12 cellular contexts compared by ENCODE assay signal in genomic region chr17:55624789-55625433, GRCh38.
DNase-seq lines count a peak whose midpoint lies in the region; ATAC-seq and TF ChIP-seq lines count a peak whose summit lies in the region.
"Had no signal": no experiment of that assay in that cellular context is flagged by ENCODE, and none has a peak within 500 bp of the region (broad histone marks: within the 10 kb centered on the region; RNA-seq: fewer than 3 reads in every experiment).

No MANE protein-coding gene starts in this region.

- no peaks in the 10 kb centered on the region for H3K36me3 Mint-ChIP-seq in T-helper 1 cell treated with Interleukin-12 subunit alpha and Interleukin-12 subunit beta and Interleukin-4 antibody, amounts not matched to agents 30 μg/mL and 1 μg/mL, for 36 hours (ENCODE audit: low read depth)
- H3K36me3 Mint-ChIP-seq: CD8-positive, alpha-beta memory T cell; naive thymus-derived CD8-positive, alpha-beta T cell had no signal

- H3K27me3 ChIP-seq in GM06990 (replicated peaks; ENCODE audit: control insufficient read depth, insufficient read depth, low read length) (no peaks in the 10 kb centered on the region), ascending aorta (no peaks in the 10 kb centered on the region), tibial nerve (no peaks in the 10 kb centered on the region), psoas muscle (ENCODE audit: insufficient read depth in 3 of 3, low read length in 2 of 3) (no peaks in the 10 kb centered on the region)

- H3K27ac ChIP-seq in ascending aorta (no peak overlapping the region), tibial nerve (peak overlapping the region in 1 of 4 donors; percentile 36), psoas muscle (no peak overlapping the region)

- H3K4me3 Mint-ChIP-seq in T-helper 1 cell treated with Interleukin-12 subunit alpha and Interleukin-12 subunit beta and Interleukin-4 antibody, amounts not matched to agents 30 μg/mL and 1 μg/mL, for 36 hours = peak overlapping the region; percentile 41
- H3K4me3 Mint-ChIP-seq: naive thymus-derived CD8-positive, alpha-beta T cell had no signal

- H3K27ac Mint-ChIP-seq in T-helper 1 cell treated with Interleukin-12 subunit alpha and Interleukin-12 subunit beta and Interleukin-4 antibody, amounts not matched to agents 30 μg/mL and 1 μg/mL, for 36 hours = no peak overlapping the region
- H3K27ac Mint-ChIP-seq: CD8-positive, alpha-beta memory T cell; naive thymus-derived CD8-positive, alpha-beta T cell had no signal

- H3K36me3 ChIP-seq in GM06990 (ENCODE audit: control insufficient read depth, insufficient read depth, low read length) (no peaks in the 10 kb centered on the region), ascending aorta (no peaks in the 10 kb centered on the region), tibial nerve (no peaks in the 10 kb centered on the region), psoas muscle (ENCODE audit: insufficient read depth in 1 of 2, low read depth in 1 of 2) (no peaks in the 10 kb centered on the region)

- H3K4me3 ChIP-seq in GM06990 (replicated peaks; ENCODE audit: low read depth, low read length) = peak overlapping the region; percentile 32; the same call in 1 of the 2 replicates
- no peak overlapping the region for H3K4me3 ChIP-seq in ascending aorta
- no peak overlapping the region for H3K4me3 ChIP-seq in tibial nerve
- no peak overlapping the region for H3K4me3 ChIP-seq in psoas muscle

- TF ChIP-seq EP300 in tibial nerve (IDR thresholded peaks at IDR 0.05) = no peak

- DNase-seq in GM06990 (ENCODE audit: extremely low read depth, insufficient read length) (no peak), NCI-H1694 treated with DMSO at 0.1 percent for 48 hours (lab: John Stamatoyannopoulos, UW) (no peak), ascending aorta (ENCODE audit: low spot score in 2 of 2) (no peak), tibial nerve (ENCODE audit: low spot score in 2 of 2) (no peak), psoas muscle (no peak)
- DNase-seq: CD8-positive, alpha-beta memory T cell; naive thymus-derived CD8-positive, alpha-beta T cell; NCI-H82 had no signal

- peaks cover 28% of the 10 kb centered on the region for H3K27me3 Mint-ChIP-seq in T-helper 1 cell treated with Interleukin-12 subunit alpha and Interleukin-12 subunit beta and Interleukin-4 antibody, amounts not matched to agents 30 μg/mL and 1 μg/mL, for 36 hours (ENCODE audit: low read depth)

- peaks cover 9% of the 10 kb centered on the region for H3K4me1 Mint-ChIP-seq in T-helper 1 cell treated with Interleukin-12 subunit alpha and Interleukin-12 subunit beta and Interleukin-4 antibody, amounts not matched to agents 30 μg/mL and 1 μg/mL, for 36 hours (ENCODE audit: low read depth)

- H3K9me3 ChIP-seq in ascending aorta (no peaks in the 10 kb centered on the region), tibial nerve (no peaks in the 10 kb centered on the region), psoas muscle (no peaks in the 10 kb centered on the region)

- peak; percentile 48 for ATAC-seq in GM19328 (IDR thresholded peaks at IDR 0.05; ENCODE audit: unreplicated experiment)
- ATAC-seq in HG02884 (IDR thresholded peaks at IDR 0.05; ENCODE audit: unreplicated experiment) = peak; percentile 74
- ATAC-seq in psoas muscle = no peak
- ATAC-seq: naive thymus-derived CD8-positive, alpha-beta T cell; SK-N-SH treated with all-trans-retinoic acid at 6 μM for 48 hours had no signal

- H3K9me3 Mint-ChIP-seq in T-helper 1 cell treated with Interleukin-12 subunit alpha and Interleukin-12 subunit beta and Interleukin-4 antibody, amounts not matched to agents 30 μg/mL and 1 μg/mL, for 36 hours = no peaks in the 10 kb centered on the region

- 76 to 79% methylated on average over 3 of the region's 3 CpGs for WGBS in tibial nerve, 2 donors
- 76 to 82% (median 82%) methylated on average over 3 of the region's 3 CpGs for WGBS in psoas muscle, 3 donors

- H3K4me1 ChIP-seq in ascending aorta (no peaks in the 10 kb centered on the region), tibial nerve (no peaks in the 10 kb centered on the region), psoas muscle (no peaks in the 10 kb centered on the region)

- no peak for TF ChIP-seq CTCF in GM06990 (IDR thresholded peaks at IDR 0.05; ENCODE audit: insufficient read depth, low read length, poor library complexity, severe bottlenecking)
- no peak for TF ChIP-seq CTCF in ascending aorta (IDR thresholded peaks at IDR 0.05)
- no peak for TF ChIP-seq CTCF in tibial nerve (IDR thresholded peaks at IDR 0.05)
- no peak for TF ChIP-seq CTCF in psoas muscle (IDR thresholded peaks at IDR 0.05)

- intact Hi-C loops in ascending aorta (cut with DNase I) (no loop called here), psoas muscle (cut with DNase I) (no loop called here)

- no peak for TF ChIP-seq POLR2A in tibial nerve (IDR thresholded peaks at IDR 0.05)

Comparison
In these comparisons a context has a peak if more than half of its experiments do, and no peak if none do; other contexts are left out.
1. ATAC-seq: peak in GM19328 (single experiment) and HG02884 (single experiment); none in psoas muscle (0 of 4).